Comparison of ENCODE assay signal across 13 cellular contexts in the genomic region with DNA sequence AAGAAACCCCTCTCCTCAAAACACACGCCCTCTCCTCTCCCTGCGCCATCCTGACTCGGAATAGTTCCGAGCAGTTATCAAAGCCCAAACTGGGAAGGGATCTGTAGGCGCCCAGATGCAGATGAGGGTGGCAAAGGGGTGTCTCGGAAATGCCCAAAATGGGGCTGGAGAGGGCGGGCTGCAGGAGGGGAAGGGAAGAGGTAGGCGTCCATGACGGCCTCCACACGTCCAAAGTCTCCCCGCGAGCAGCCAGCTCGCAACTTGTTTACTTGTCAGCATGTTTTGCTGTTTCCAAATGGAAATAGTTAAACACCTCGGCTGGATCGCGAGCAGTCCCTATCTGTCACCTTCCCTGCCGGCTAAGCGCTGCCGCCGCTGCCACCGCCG. TPM values are rescaled to one million over a fixed set of nuclear protein-coding genes. Genes with fewer than 3 reads are reported as not detected.
DNase-seq lines count a peak whose midpoint lies in the region; ATAC-seq and TF ChIP-seq lines count a peak whose summit lies in the region.
"Had no signal": no experiment of that assay in that cellular context is flagged by ENCODE, and none has a peak within 500 bp of the region (broad histone marks: within the 10 kb centered on the region; RNA-seq: fewer than 3 reads in every experiment).

No MANE protein-coding gene starts in this region.

- DNase-seq in activated naive CD4-positive, alpha-beta T cell treated with anti-CD3 and anti-CD28 coated beads for 36 hours, result no peak
- no peak for DNase-seq in activated naive CD4-positive, alpha-beta T cell treated with anti-CD3 and anti-CD28 coated beads, Interleukin-2, amount 50 U/mL, for 72 hours (ENCODE audit: low spot score in 2 of 2)
- DNase-seq: NCI-H2171, SHP77 had no signal

- H3K36me3 ChIP-seq in mesodermal cell (ENCODE audit: control insufficient read depth, insufficient read depth, low read length) (peaks cover 6% of the 10 kb centered on the region), thymus (ENCODE audit: control insufficient read depth, insufficient read depth) (no peaks in the 10 kb centered on the region)

- H3K9me3 ChIP-seq in mesodermal cell (ENCODE audit: control insufficient read depth, low read length) (no peaks in the 10 kb centered on the region), thymus (ENCODE audit: control insufficient read depth) (no peaks in the 10 kb centered on the region)

- no peaks in the 10 kb centered on the region for H3K36me3 Mint-ChIP-seq in activated naive CD4-positive, alpha-beta T cell treated with anti-CD3 and anti-CD28 coated beads for 36 hours (ENCODE audit: low read depth)
- H3K36me3 Mint-ChIP-seq in activated naive CD4-positive, alpha-beta T cell treated with anti-CD3 and anti-CD28 coated beads, Interleukin-2, amount 50 U/mL, for 72 hours, result no peaks in the 10 kb centered on the region
- no peaks in the 10 kb centered on the region for H3K36me3 Mint-ChIP-seq in brain
- no peaks in the 10 kb centered on the region for H3K36me3 Mint-ChIP-seq in stimulated activated memory B cell treated with anti-CD40 and anti-IgM and Interleukin-4, amounts not matched to agents 10 μg/mL and 1 μg/mL and 100 μg/mL, for 72 hours
- H3K36me3 Mint-ChIP-seq: IgD-negative memory B cell had no signal

- H3K4me1 ChIP-seq in mesodermal cell (ENCODE audit: control insufficient read depth, insufficient read depth, low read length, poor library complexity, severe bottlenecking) (peaks cover 4% of the 10 kb centered on the region), thymus (ENCODE audit: control insufficient read depth, insufficient read depth, low read length) (no peaks in the 10 kb centered on the region)

- no peak overlapping the region for H3K27ac ChIP-seq in mesodermal cell (ENCODE audit: low read depth, low read length, severe bottlenecking)
- H3K27ac ChIP-seq in thymus (ENCODE audit: low read depth), result no peak overlapping the region

- H3K4me1 Mint-ChIP-seq in activated naive CD4-positive, alpha-beta T cell treated with anti-CD3 and anti-CD28 coated beads for 36 hours (ENCODE audit: low read depth), result peaks cover 27% of the 10 kb centered on the region
- peaks cover 59% of the 10 kb centered on the region for H3K4me1 Mint-ChIP-seq in brain
- peaks cover 34% of the 10 kb centered on the region for H3K4me1 Mint-ChIP-seq in stimulated activated memory B cell treated with anti-CD40 and anti-IgM and Interleukin-4, amounts not matched to agents 10 μg/mL and 1 μg/mL and 100 μg/mL, for 72 hours

- intact Hi-C loops in activated naive CD4-positive, alpha-beta T cell treated with anti-CD3 and anti-CD28 coated beads for 36 hours (cut with micrococcal nuclease), result loop anchor here (5.0 kb wide), 1 partner anchor 212 kb away; a partner anchor contains a TSS

- ATAC-seq in activated naive CD4-positive, alpha-beta T cell treated with anti-CD3 and anti-CD28 coated beads, Interleukin-2, amount 50 U/mL, for 72 hours, result no peak
- no peak for ATAC-seq in HG03571 (IDR thresholded peaks at IDR 0.05; ENCODE audit: unreplicated experiment)
- no peak for ATAC-seq in stimulated activated memory B cell treated with anti-CD40 and anti-IgM and Interleukin-4, amounts not matched to agents 10 μg/mL and 1 μg/mL and 100 μg/mL, for 72 hours
- ATAC-seq in HG02759 (IDR thresholded peaks at IDR 0.05; ENCODE audit: unreplicated experiment), result no peak

- H3K4me3 ChIP-seq in mesodermal cell (ENCODE audit: extremely low read depth, insufficient read depth, low read length, poor library complexity, severe bottlenecking) (peak overlapping the region; percentile 47), thymus (ENCODE audit: low read length) (peak overlapping the region; percentile 47)

- H3K27me3 Mint-ChIP-seq in activated naive CD4-positive, alpha-beta T cell treated with anti-CD3 and anti-CD28 coated beads for 36 hours (ENCODE audit: low read depth), result peaks cover 58% of the 10 kb centered on the region
- H3K27me3 Mint-ChIP-seq in brain, result peaks cover 33% of the 10 kb centered on the region
- H3K27me3 Mint-ChIP-seq in stimulated activated memory B cell treated with anti-CD40 and anti-IgM and Interleukin-4, amounts not matched to agents 10 μg/mL and 1 μg/mL and 100 μg/mL, for 72 hours, result peaks cover 85% of the 10 kb centered on the region

- peak overlapping the region; percentile 56 for H3K4me3 Mint-ChIP-seq in activated naive CD4-positive, alpha-beta T cell treated with anti-CD3 and anti-CD28 coated beads for 36 hours
- peak overlapping the region; percentile 91 to 99 (median 94) for H3K4me3 Mint-ChIP-seq in brain
- no peak overlapping the region for H3K4me3 Mint-ChIP-seq in stimulated activated memory B cell treated with anti-CD40 and anti-IgM and Interleukin-4, amounts not matched to agents 10 μg/mL and 1 μg/mL and 100 μg/mL, for 72 hours

- H3K27ac Mint-ChIP-seq in activated naive CD4-positive, alpha-beta T cell treated with anti-CD3 and anti-CD28 coated beads for 36 hours, result no peak overlapping the region
- H3K27ac Mint-ChIP-seq in activated naive CD4-positive, alpha-beta T cell treated with anti-CD3 and anti-CD28 coated beads, Interleukin-2, amount 50 U/mL, for 72 hours, result no peak overlapping the region
- H3K27ac Mint-ChIP-seq in brain, result peak overlapping the region; percentile 50 to 96 (median 90)
- no peak overlapping the region for H3K27ac Mint-ChIP-seq in stimulated activated memory B cell treated with anti-CD40 and anti-IgM and Interleukin-4, amounts not matched to agents 10 μg/mL and 1 μg/mL and 100 μg/mL, for 72 hours
- H3K27ac Mint-ChIP-seq: IgD-negative memory B cell had no signal

- CTCF ChIA-PET in activated naive CD4-positive, alpha-beta T cell treated with anti-CD3 and anti-CD28 coated beads for 36 hours (lab: Charles Lee), result no interaction called here

- TF ChIP-seq CTCF in brain (conservative IDR thresholded peaks at IDR 0.05), result no peak

- 2 to 6% methylated on average over 18 to 20 of the region's 22 CpGs for WGBS in mesodermal cell (ENCODE audit: insufficient coverage in 2 of 2), 2 experiments
- 5% methylated on average over 22 of the region's 22 CpGs for WGBS in thymus

- H3K27me3 ChIP-seq in thymus (ENCODE audit: control insufficient read depth, insufficient read depth), result peaks cover 51% of the 10 kb centered on the region

- no peaks in the 10 kb centered on the region for H3K9me3 Mint-ChIP-seq in activated naive CD4-positive, alpha-beta T cell treated with anti-CD3 and anti-CD28 coated beads for 36 hours
- no peaks in the 10 kb centered on the region for H3K9me3 Mint-ChIP-seq in activated naive CD4-positive, alpha-beta T cell treated with anti-CD3 and anti-CD28 coated beads, Interleukin-2, amount 50 U/mL, for 72 hours
- H3K9me3 Mint-ChIP-seq in brain, result peaks cover 0 to 5% (median 0%) of the 10 kb centered on the region in 5 experiments
- H3K9me3 Mint-ChIP-seq in stimulated activated memory B cell treated with anti-CD40 and anti-IgM and Interleukin-4, amounts not matched to agents 10 μg/mL and 1 μg/mL and 100 μg/mL, for 72 hours, result no peaks in the 10 kb centered on the region
- H3K9me3 Mint-ChIP-seq: IgD-negative memory B cell had no signal

RNA-seq across cellular contexts. Expression of a gene that starts 1.4 kb away (rescaled TPM):
- 1 to 10 TPM in 1 of 2 experiments, under 1 TPM in 1; 0.95 to 1.4 TPM for total RNA-seq in activated naive CD4-positive, alpha-beta T cell treated with anti-CD3 and anti-CD28 coated beads for 36 hours
- total RNA-seq in activated naive CD4-positive, alpha-beta T cell treated with anti-CD3 and anti-CD28 coated beads, Interleukin-2, amount 50 U/mL, for 72 hours, result 1 to 10 TPM in 1 of 2 donors, under 1 TPM in 1; 0.71 to 4.0 TPM
- polyA plus RNA-seq in brain (ENCODE audit: insufficient read depth, low read depth, low replicate concordance) (12.5 TPM), thymus (5.8 TPM)
- polyA plus RNA-seq in mesodermal cell (2013, experiment 1 of 2), result 11.6 TPM
- polyA plus RNA-seq in mesodermal cell (2013, experiment 2 of 2), result 12.7 TPM
- total RNA-seq: dermis microvascular lymphatic vessel endothelial cell, kidney epithelial cell had no signal
- polyA plus RNA-seq: IgD-negative memory B cell had no signal

Comparison
In these comparisons a context has a peak if more than half of its experiments do, and no peak if none do; other contexts are left out.
1. H3K27ac Mint-ChIP-seq: peak in brain (5 of 5); none in activated naive CD4-positive, alpha-beta T cell treated with anti-CD3 and anti-CD28 coated beads for 36 hours (single experiment), activated naive CD4-positive, alpha-beta T cell treated with anti-CD3 and anti-CD28 coated beads, Interleukin-2, amount 50 U/mL, for 72 hours (0 of 2) and stimulated activated memory B cell treated with anti-CD40 and anti-IgM and Interleukin-4, amounts not matched to agents 10 μg/mL and 1 μg/mL and 100 μg/mL, for 72 hours (single experiment).